In the genomic region with DNA sequence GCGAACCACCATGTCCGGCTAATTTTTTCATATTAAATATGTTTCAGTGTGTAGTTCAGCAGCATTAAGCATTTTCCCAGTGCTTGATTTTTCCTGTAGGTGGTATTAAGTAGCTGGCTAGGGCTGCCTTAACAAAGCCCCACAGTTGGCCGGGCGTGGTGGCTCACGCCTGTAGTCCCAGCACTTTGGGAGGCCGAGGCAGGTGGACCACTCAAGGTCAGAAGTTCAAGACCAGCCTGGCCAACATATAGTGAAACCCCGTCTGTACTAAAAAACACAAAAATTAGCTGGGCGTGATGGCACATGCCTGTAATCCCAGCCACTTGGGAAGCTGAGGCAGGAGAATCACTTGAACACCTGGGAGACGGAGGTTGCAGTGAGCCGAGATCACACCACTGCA, we compare ENCODE assay signal across 20 cellular contexts.
"Had no signal": no experiment of that assay in that cellular context is flagged by ENCODE, and none has a peak within 500 bp of the region (broad histone marks: within the 10 kb centered on the region; RNA-seq: fewer than 3 reads in every experiment).

No MANE protein-coding gene starts in this region.

- H3K27ac Mint-ChIP-seq: memory B cell; natural killer cell treated with Interleukin-12 subunit alpha and Interleukin-12 subunit beta and Interleukin-15 and Interleukin-18, amount 100 ng/mL, for 72 hours; stimulated activated effector memory CD8-positive, alpha-beta T cell treated with anti-CD3 and anti-CD28 coated beads, Interleukin-12 subunit alpha, Interleukin-12 subunit beta, amount 100 ng/mL, for 72 hours had no signal

- DNase-seq: cortex of kidney; dorsolateral prefrontal cortex; effector memory CD4-positive, alpha-beta T cell; heart right ventricle; left lung; lower lobe of right lung; midbrain; occipital lobe; psoas muscle; retina; stimulated activated CD4-positive, alpha-beta T cell treated with anti-CD3 and anti-CD28 coated beads, Interleukin-4, amount 100 ng/mL, for 1 hour; stimulated activated CD8-positive, alpha-beta memory T cell treated with anti-CD3 and anti-CD28 coated beads, Interleukin-4, amount 100 ng/mL, for 48 hours; stimulated activated naive CD8-positive, alpha-beta T cell treated with anti-CD3 and anti-CD28 coated beads, Interleukin-15, Interleukin-2, amounts not matched to agents 100 U/mL and 50 U/mL, for 24 hours; tibial artery had no signal

- H3K4me3 Mint-ChIP-seq: memory B cell; natural killer cell treated with Interleukin-12 subunit alpha and Interleukin-12 subunit beta and Interleukin-15 and Interleukin-18, amount 100 ng/mL, for 72 hours; stimulated activated effector memory CD8-positive, alpha-beta T cell treated with anti-CD3 and anti-CD28 coated beads, Interleukin-12 subunit alpha, Interleukin-12 subunit beta, amount 100 ng/mL, for 72 hours had no signal

- H3K36me3 ChIP-seq: heart right ventricle, left lung, lower lobe of right lung, right lobe of liver, tibial artery, upper lobe of left lung had no signal

- H3K27me3 ChIP-seq: dorsolateral prefrontal cortex, heart right ventricle, right lobe of liver, tibial artery, upper lobe of left lung had no signal

- H3K36me3 Mint-ChIP-seq: stimulated activated effector memory CD8-positive, alpha-beta T cell treated with anti-CD3 and anti-CD28 coated beads, Interleukin-12 subunit alpha, Interleukin-12 subunit beta, amount 100 ng/mL, for 72 hours had no signal

- H3K9me3 ChIP-seq: heart right ventricle, left lung, lower lobe of right lung, psoas muscle, right lobe of liver, tibial artery, upper lobe of left lung had no signal

- ATAC-seq: esophagus mucosa; left lung; lower lobe of right lung; natural killer cell treated with Interleukin-12 subunit alpha and Interleukin-12 subunit beta and Interleukin-15 and Interleukin-18, amount 100 ng/mL, for 72 hours; psoas muscle; stimulated activated effector memory CD8-positive, alpha-beta T cell treated with anti-CD3 and anti-CD28 coated beads, Interleukin-12 subunit alpha, Interleukin-12 subunit beta, amount 100 ng/mL, for 72 hours; stimulated activated naive CD8-positive, alpha-beta T cell treated with anti-CD3 and anti-CD28 coated beads, Interleukin-15, Interleukin-2, amounts not matched to agents 100 U/mL and 50 U/mL, for 24 hours had no signal

- H3K27ac ChIP-seq: left lung, lower lobe of right lung, psoas muscle, right lobe of liver, tibial artery, upper lobe of left lung had no signal

- H3K4me1 ChIP-seq: left lung, lower lobe of right lung, psoas muscle, right lobe of liver had no signal

- H3K4me3 ChIP-seq: dorsolateral prefrontal cortex, heart right ventricle, left lung, lower lobe of right lung, psoas muscle, right lobe of liver, tibial artery, upper lobe of left lung had no signal
